Comparison of ENCODE assay signal across 19 cellular contexts in the genomic region with DNA sequence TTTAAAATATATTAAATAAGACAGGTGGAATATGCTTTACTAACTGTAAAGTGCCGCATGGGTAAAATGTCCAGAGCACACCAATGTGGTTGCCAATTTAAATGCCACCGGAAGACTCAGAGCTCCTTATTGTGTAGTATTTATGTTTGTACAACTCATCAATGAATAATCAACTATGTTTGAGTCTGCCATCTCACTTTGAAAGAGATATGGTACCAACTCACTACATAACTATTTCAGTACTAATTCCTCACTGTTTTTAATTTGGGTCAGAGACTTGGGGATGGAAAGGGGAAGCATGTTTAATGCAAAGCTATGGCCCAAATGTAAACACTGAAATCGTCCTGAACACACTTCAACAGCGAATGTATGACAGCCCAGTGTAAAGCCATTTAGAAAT.
A peak's percentile ranks its signal among the peaks of the same experiment; 100 is the strongest.
DNase-seq lines count a peak whose midpoint lies in the region; ATAC-seq and TF ChIP-seq lines count a peak whose summit lies in the region.
"Had no signal": no experiment of that assay in that cellular context is flagged by ENCODE, and none has a peak within 500 bp of the region (broad histone marks: within the 10 kb centered on the region; RNA-seq: fewer than 3 reads in every experiment).

No MANE protein-coding gene starts in this region.

- TF ChIP-seq CTCF in AG10803 (conservative IDR thresholded peaks at IDR 0.05; ENCODE audit: low read length) (no peak), Peyer's patch (IDR thresholded peaks at IDR 0.05) (no peak)

- H3K36me3 ChIP-seq in Peyer's patch, result peaks cover 0 to 10% (median 0%) of the 10 kb centered on the region in 3 donors
- H3K36me3 ChIP-seq: breast epithelium, neural progenitor cell had no signal

- no peak for ATAC-seq in GM18511 (IDR thresholded peaks at IDR 0.05; ENCODE audit: unreplicated experiment)
- ATAC-seq in HG03175 (IDR thresholded peaks at IDR 0.05; ENCODE audit: unreplicated experiment), result no peak
- ATAC-seq: activated CD4-positive, alpha-beta T cell treated with anti-CD3 and anti-CD28 coated beads for 36 hours; HepG2; left ventricle myocardium superior; mucosa of descending colon had no signal

- TF ChIP-seq POLR2A in Peyer's patch (IDR thresholded peaks at IDR 0.05), result no peak

- H3K4me3 ChIP-seq in AG10803 (ENCODE audit: low read length) (no peak overlapping the region), Peyer's patch (no peak overlapping the region)
- H3K4me3 ChIP-seq: breast epithelium, mucosa of descending colon, neural progenitor cell had no signal

- H3K4me1 ChIP-seq in Peyer's patch, result no peaks in the 10 kb centered on the region
- H3K4me1 ChIP-seq: breast epithelium had no signal

- H3K27me3 ChIP-seq in Peyer's patch, result no peaks in the 10 kb centered on the region
- H3K27me3 ChIP-seq: neural progenitor cell had no signal

- peak; percentile 24 for DNase-seq in AG10803 (ENCODE audit: low read depth)
- DNase-seq in LHCN-M2 (ENCODE audit: low read depth), result peak; percentile 13
- peak; percentile 38 for DNase-seq in astrocyte of the hippocampus (ENCODE audit: low read depth, low spot score)
- DNase-seq in kidney glomerular epithelial cell (lab: John Stamatoyannopoulos, UW), result peak; percentile 33
- DNase-seq in NCI-H2196 (lab: John Stamatoyannopoulos, UW; ENCODE audit: unreplicated experiment), result no peak
- DNase-seq in Peyer's patch, result no peak
- DNase-seq: activated CD4-positive, alpha-beta T cell treated with anti-CD3 and anti-CD28 coated beads for 36 hours; activated naive CD8-positive, alpha-beta T cell treated with anti-CD3 and anti-CD28 coated beads, Interleukin-2, amount 10 ng/mL, durations not matched to agents 7 days and 5 days; cortex of kidney; left ventricle myocardium superior; MM.1S; mucosa of descending colon; NCI-H345; stimulated activated CD4-positive, alpha-beta T cell treated with anti-CD3 and anti-CD28 coated beads, Interleukin-12 subunit alpha, Interleukin-12 subunit beta, amount 100 ng/mL, for 4 hours had no signal

- no peaks in the 10 kb centered on the region for H3K9me3 ChIP-seq in Peyer's patch
- H3K9me3 ChIP-seq: breast epithelium, mucosa of descending colon had no signal

- no peak overlapping the region for H3K27ac ChIP-seq in Peyer's patch
- H3K27ac ChIP-seq: breast epithelium, neural progenitor cell had no signal

Comparison
In these comparisons a context has a peak if more than half of its experiments do, and no peak if none do; other contexts are left out.
1. DNase-seq: peak in AG10803 (single experiment), LHCN-M2 (single experiment), astrocyte of the hippocampus (single experiment) and kidney glomerular epithelial cell (single experiment); none in NCI-H2196 (single experiment) and Peyer's patch (0 of 3).